ENCODE assay signal across 29 cellular contexts in genomic region chr3:149871855-149872254, GRCh38.
"Had no signal": no experiment of that assay in that cellular context is flagged by ENCODE, and none has a peak within 500 bp of the region (broad histone marks: within the 10 kb centered on the region; RNA-seq: fewer than 3 reads in every experiment).

No MANE protein-coding gene starts in this region.

- H3K27me3 ChIP-seq: SJSA1 had no signal

- ATAC-seq: activated T-cell treated with anti-CD3 and anti-CD28 coated beads, Interleukin-2, amount 50 U/mL, for 4 hours; Panc1 had no signal

- H3K27ac ChIP-seq: SJSA1 had no signal

- H3K4me3 ChIP-seq: SJSA1 had no signal

- H3K4me1 ChIP-seq: SJSA1 had no signal

- H3K4me2 ChIP-seq: SK-N-SH had no signal

- H3K27ac Mint-ChIP-seq: activated naive CD4-positive, alpha-beta T cell treated with anti-CD3 and anti-CD28 coated beads for 36 hours; activated naive CD4-positive, alpha-beta T cell treated with anti-CD3 and anti-CD28 coated beads, Interleukin-2, amount 50 U/mL, for 72 hours; brain; T-helper 1 cell treated with Interleukin-12 subunit alpha and Interleukin-12 subunit beta and Interleukin-4 antibody, amounts not matched to agents 30 μg/mL and 1 μg/mL, for 36 hours; T-helper 2 cell treated with Interferon-gamma antibody and Interleukin-4, amounts not matched to agents 5 μg/mL and 100 μg/mL, for 36 hours had no signal

- H3K9me3 ChIP-seq: SJSA1 had no signal

- H3K4me3 Mint-ChIP-seq: activated CD4-positive, alpha-beta memory T cell treated with anti-CD3 and anti-CD28 coated beads for 36 hours; activated naive CD4-positive, alpha-beta T cell treated with anti-CD3 and anti-CD28 coated beads for 36 hours; activated T-cell treated with anti-CD3 and anti-CD28 coated beads, Interleukin-2, amount 50 U/mL, for 4 hours; brain; T-helper 1 cell treated with Interleukin-12 subunit alpha and Interleukin-12 subunit beta and Interleukin-4 antibody, amounts not matched to agents 30 μg/mL and 1 μg/mL, for 36 hours; T-helper 2 cell treated with Interferon-gamma antibody and Interleukin-4, amounts not matched to agents 5 μg/mL and 100 μg/mL, for 36 hours had no signal

- H3K27me3 Mint-ChIP-seq: activated CD4-positive, alpha-beta memory T cell treated with anti-CD3 and anti-CD28 coated beads for 36 hours; brain had no signal

- FAIRE-seq: bronchial epithelial cell, TTC549 had no signal

- DNase-seq: activated CD4-positive, alpha-beta memory T cell treated with anti-CD3 and anti-CD28 coated beads for 36 hours; activated CD4-positive, alpha-beta T cell treated with anti-CD3 and anti-CD28 coated beads, Interleukin-2, amount 50 U/mL, for 1 hour; activated CD8-positive, alpha-beta memory T cell treated with anti-CD3 and anti-CD28 coated beads, Interleukin-2, amount 50 U/mL, for 4 hours; activated gamma-delta T cell treated with Interleukin-2 at 50 U/mL for 16 hours; activated naive CD4-positive, alpha-beta T cell treated with anti-CD3 and anti-CD28 coated beads for 36 hours; activated T-cell treated with anti-CD3 and anti-CD28 coated beads for 4 hours; activated T-cell treated with anti-CD3 and anti-CD28 coated beads, Interleukin-2, amount 50 U/mL, for 4 hours; anterior cingulate cortex; caudate nucleus; cerebellar nuclear complex; NCI-H1105 treated with DMSO at 0.1 percent for 48 hours; NCI-H1436; NCI-H1694; NCI-H1930; NCI-H2081 treated with DMSO at 0.1 percent for 48 hours; NCI-H226; NCI-H446 treated with DMSO at 0.1 percent for 48 hours; NCI-H524 treated with DMSO at 0.1 percent for 48 hours; RPMI8226; SHP77 treated with DMSO at 0.1 percent for 48 hours; SK-N-SH had no signal
